ENCODE assay signal across 19 cellular contexts in genomic region chr2:31222086-31222485, GRCh38. TPM values are rescaled to one million over a fixed set of nuclear protein-coding genes. Genes with fewer than 3 reads are reported as not detected.
"Had no signal": no experiment of that assay in that cellular context is flagged by ENCODE, and none has a peak within 500 bp of the region (broad histone marks: within the 10 kb centered on the region; RNA-seq: fewer than 3 reads in every experiment).

No MANE protein-coding gene starts in this region.

- H3K27me3 ChIP-seq: brain microvascular endothelial cell, neutrophil, tibial nerve, uterus had no signal

- H3K9me3 ChIP-seq: lower lobe of right lung, neutrophil, tibial nerve, uterus had no signal

- ATAC-seq: foreskin keratinocyte; lower lobe of right lung; stimulated activated naive CD8-positive, alpha-beta T cell treated with anti-CD3 and anti-CD28 coated beads, Interleukin-15, Interleukin-2, amounts not matched to agents 100 U/mL and 50 U/mL, for 24 hours had no signal

- DNase-seq: activated CD4-positive, alpha-beta memory T cell treated with anti-CD3 and anti-CD28 coated beads for 36 hours; activated CD4-positive, alpha-beta T cell treated with anti-CD3 and anti-CD28 coated beads for 4 hours; activated naive CD4-positive, alpha-beta T cell treated with anti-CD3 and anti-CD28 coated beads, Interleukin-2, amount 10 ng/mL, durations not matched to agents 7 days and 5 days; activated T-cell treated with anti-CD3 and anti-CD28 coated beads, Interleukin-2, amount 50 U/mL, for 24 hours; aorta; brain microvascular endothelial cell; central memory CD4-positive, alpha-beta T cell; foreskin keratinocyte; glutamatergic neuron; lower lobe of right lung; retina; stimulated activated CD4-positive, alpha-beta T cell treated with anti-CD3 and anti-CD28 coated beads, Interleukin-1b, Interleukin-23, amount 100 ng/mL, for 48 hours; stimulated activated CD8-positive, alpha-beta memory T cell treated with anti-CD3 and anti-CD28 coated beads, Interleukin-4, amount 100 ng/mL, for 48 hours; stimulated activated naive CD8-positive, alpha-beta T cell treated with anti-CD3 and anti-CD28 coated beads, Interleukin-15, Interleukin-2, amounts not matched to agents 100 U/mL and 50 U/mL, for 24 hours; T-helper 9 cell; uterus; WERI-Rb-1 had no signal

- H3K36me3 ChIP-seq: brain microvascular endothelial cell, lower lobe of right lung, neutrophil, tibial nerve, uterus, WERI-Rb-1 had no signal

- H3K4me1 ChIP-seq: uterus had no signal

- H3K4me3 ChIP-seq: lower lobe of right lung, tibial nerve, uterus had no signal

- H3K27ac ChIP-seq: brain microvascular endothelial cell, foreskin keratinocyte, lower lobe of right lung, neutrophil, tibial nerve, uterus, WERI-Rb-1 had no signal

RNA-seq across cellular contexts. Expression of gene CAPN14, which starts 4.8 kb away (rescaled TPM):
- total RNA-seq: tibial nerve had no signal
